Comparison of ENCODE assay signal across 1 cellular context in the genomic region with DNA sequence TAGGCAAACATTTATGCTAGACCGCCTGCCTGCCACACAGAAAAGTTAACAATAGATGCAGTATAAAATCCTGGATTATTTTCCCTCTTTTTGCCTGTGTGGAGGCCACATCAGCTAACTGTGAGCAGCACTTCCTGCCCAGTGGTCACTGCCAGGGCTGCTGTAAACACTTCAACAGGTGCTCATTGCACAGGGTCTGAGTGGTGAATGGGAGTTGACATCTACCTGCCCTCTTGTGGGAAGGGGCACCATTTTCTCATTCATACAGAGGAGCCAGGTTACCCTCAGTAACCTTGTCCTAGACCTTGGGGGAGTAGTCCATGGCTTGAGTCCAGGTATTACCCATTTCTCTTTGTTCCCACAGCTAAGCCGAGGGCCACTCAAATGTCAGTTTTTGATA.
TF ChIP-seq lines count a peak whose summit lies in the region.

No MANE protein-coding gene starts in this region.

TF ChIP-seq in GM23338, 12 proteins besides CTCF, POLR2A, EP300 and RAD21:
- TF ChIP-seq POLR2AphosphoS5 (IDR thresholded peaks at IDR 0.05; ENCODE audit: low read depth) (no peak), JUNB (IDR thresholded peaks at IDR 0.05; ENCODE audit: unreplicated experiment) (no peak), EZH2 (IDR thresholded peaks at IDR 0.05; ENCODE audit: low read depth, unreplicated experiment) (no peak), STAT1 (IDR thresholded peaks at IDR 0.05; ENCODE audit: unreplicated experiment) (no peak), NANOG (IDR thresholded peaks at IDR 0.05; ENCODE audit: borderline replicate concordance) (no peak)
- TF ChIP-seq, protein P1, sequence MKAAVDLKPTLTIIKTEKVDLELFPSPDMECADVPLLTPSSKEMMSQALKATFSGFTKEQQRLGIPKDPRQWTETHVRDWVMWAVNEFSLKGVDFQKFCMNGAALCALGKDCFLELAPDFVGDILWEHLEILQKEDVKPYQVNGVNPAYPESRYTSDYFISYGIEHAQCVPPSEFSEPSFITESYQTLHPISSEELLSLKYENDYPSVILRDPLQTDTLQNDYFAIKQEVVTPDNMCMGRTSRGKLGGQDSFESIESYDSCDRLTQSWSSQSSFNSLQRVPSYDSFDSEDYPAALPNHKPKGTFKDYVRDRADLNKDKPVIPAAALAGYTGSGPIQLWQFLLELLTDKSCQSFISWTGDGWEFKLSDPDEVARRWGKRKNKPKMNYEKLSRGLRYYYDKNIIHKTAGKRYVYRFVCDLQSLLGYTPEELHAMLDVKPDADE (IDR thresholded peaks at IDR 0.05) = no peak
TF ChIP-seq in GM23338: peak in this region for 0.
